8 cellular contexts compared by ENCODE assay signal in genomic region chr1:26034504-26035202, GRCh38. TPM values are rescaled to one million over a fixed set of nuclear protein-coding genes. Genes with fewer than 3 reads are reported as not detected.
A peak's percentile ranks its signal among the peaks of the same experiment; 100 is the strongest.
DNase-seq lines count a peak whose midpoint lies in the region; ATAC-seq and TF ChIP-seq lines count a peak whose summit lies in the region.

No MANE protein-coding gene starts in this region.

- H3K9me3 Mint-ChIP-seq in activated T-cell treated with anti-CD3 and anti-CD28 coated beads, Interleukin-2, amount 50 U/mL, for 4 hours: no peaks in the 10 kb centered on the region
- no peaks in the 10 kb centered on the region for H3K9me3 Mint-ChIP-seq in activated naive CD8-positive, alpha-beta T cell treated with anti-CD3 and anti-CD28 coated beads for 36 hours
- no peaks in the 10 kb centered on the region for H3K9me3 Mint-ChIP-seq in type B pancreatic cell

- DNase-seq in activated T-cell treated with anti-CD3 and anti-CD28 coated beads, Interleukin-2, amount 50 U/mL, for 4 hours: no peak
- no peak for DNase-seq in activated T-cell treated with anti-CD3 and anti-CD28 coated beads, Interleukin-2, amount 50 U/mL, for 1 hour
- DNase-seq in activated naive CD8-positive, alpha-beta T cell treated with anti-CD3 and anti-CD28 coated beads for 36 hours: no peak
- DNase-seq in left lung (no peak), type B pancreatic cell (ENCODE audit: extremely low spot score, unreplicated experiment) (no peak), HPDE6-E6E7 (ENCODE audit: extremely low spot score) (no peak), AML-193 (lab: John Stamatoyannopoulos, UW) (no peak)
- DNase-seq in stimulated activated CD4-positive, alpha-beta T cell treated with anti-CD3 and anti-CD28 coated beads, Interleukin-15, amount 100 ng/mL, for 24 hours: no peak

- H3K27me3 Mint-ChIP-seq in activated T-cell treated with anti-CD3 and anti-CD28 coated beads, Interleukin-2, amount 50 U/mL, for 4 hours (ENCODE audit: low read depth): peaks cover 9% of the 10 kb centered on the region
- no peaks in the 10 kb centered on the region for H3K27me3 Mint-ChIP-seq in activated naive CD8-positive, alpha-beta T cell treated with anti-CD3 and anti-CD28 coated beads for 36 hours
- H3K27me3 Mint-ChIP-seq in type B pancreatic cell: peaks cover 9% of the 10 kb centered on the region

- H3K4me3 ChIP-seq in left lung: peak overlapping the region; percentile 75 to 90

- H3K27ac ChIP-seq in left lung: no peak overlapping the region

- H3K4me1 ChIP-seq in left lung: peaks cover 0 to 14% of the 10 kb centered on the region in 2 donors

- TF ChIP-seq CTCF in left lung (IDR thresholded peaks at IDR 0.05) (no peak), type B pancreatic cell (conservative IDR thresholded peaks at IDR 0.05) (no peak)

- intact Hi-C loops in left lung (cut with DNase I): loop anchor here in 1 of 2 donors (10.0 kb wide), 1 partner anchor 130 kb away; the partner anchor contains the start of genes C1orf232 and ZNF593

- H3K36me3 Mint-ChIP-seq in activated T-cell treated with anti-CD3 and anti-CD28 coated beads, Interleukin-2, amount 50 U/mL, for 4 hours (ENCODE audit: insufficient read depth): no peaks in the 10 kb centered on the region
- no peaks in the 10 kb centered on the region for H3K36me3 Mint-ChIP-seq in activated naive CD8-positive, alpha-beta T cell treated with anti-CD3 and anti-CD28 coated beads for 36 hours
- H3K36me3 Mint-ChIP-seq in type B pancreatic cell: no peaks in the 10 kb centered on the region

- peaks cover 15% of the 10 kb centered on the region for H3K4me1 Mint-ChIP-seq in activated T-cell treated with anti-CD3 and anti-CD28 coated beads, Interleukin-2, amount 50 U/mL, for 4 hours (ENCODE audit: low read depth)
- H3K4me1 Mint-ChIP-seq in activated naive CD8-positive, alpha-beta T cell treated with anti-CD3 and anti-CD28 coated beads for 36 hours: peaks cover 12% of the 10 kb centered on the region
- peaks cover 3% of the 10 kb centered on the region for H3K4me1 Mint-ChIP-seq in type B pancreatic cell (ENCODE audit: unreplicated experiment)

- no peak overlapping the region for H3K27ac Mint-ChIP-seq in activated naive CD8-positive, alpha-beta T cell treated with anti-CD3 and anti-CD28 coated beads for 36 hours
- H3K27ac Mint-ChIP-seq in type B pancreatic cell: peak overlapping the region; percentile 71

- ATAC-seq in activated T-cell treated with anti-CD3 and anti-CD28 coated beads, Interleukin-2, amount 50 U/mL, for 4 hours: no peak
- ATAC-seq in left lung: no peak

- H3K4me3 Mint-ChIP-seq in activated T-cell treated with anti-CD3 and anti-CD28 coated beads, Interleukin-2, amount 50 U/mL, for 4 hours: peak overlapping the region; percentile 93
- H3K4me3 Mint-ChIP-seq in activated naive CD8-positive, alpha-beta T cell treated with anti-CD3 and anti-CD28 coated beads for 36 hours: peak overlapping the region; percentile 82
- peak overlapping the region; percentile 95 for H3K4me3 Mint-ChIP-seq in type B pancreatic cell

- no peaks in the 10 kb centered on the region for H3K36me3 ChIP-seq in left lung

- peaks cover 0 to 37% of the 10 kb centered on the region in 2 donors for H3K27me3 ChIP-seq in left lung

- no peaks in the 10 kb centered on the region for H3K9me3 ChIP-seq in left lung

RNA-seq across cellular contexts. Expression of gene SLC30A2, which starts 11.3 kb away (rescaled TPM):
- total RNA-seq in activated T-cell treated with anti-CD3 and anti-CD28 coated beads, Interleukin-2, amount 50 U/mL, for 4 hours: not detected
- not detected for total RNA-seq in activated naive CD8-positive, alpha-beta T cell treated with anti-CD3 and anti-CD28 coated beads for 36 hours
- total RNA-seq in left lung (under 1 TPM in 1 of 2 donors, not detected in 1; 0.15 TPM), type B pancreatic cell (ENCODE audit: low replicate concordance) (4.4 and 24.4 TPM in 2 replicates)

RNA-seq across cellular contexts. Expression of gene EXTL1, which starts 13.1 kb away (rescaled TPM):
- not detected for total RNA-seq in activated T-cell treated with anti-CD3 and anti-CD28 coated beads, Interleukin-2, amount 50 U/mL, for 4 hours
- total RNA-seq in activated naive CD8-positive, alpha-beta T cell treated with anti-CD3 and anti-CD28 coated beads for 36 hours: not detected
- total RNA-seq in left lung: 1 to 10 TPM in 1 of 2 donors, under 1 TPM in 1; 0.13 to 1.0 TPM
- 0.31 and 4.2 TPM in 2 replicates for total RNA-seq in type B pancreatic cell (ENCODE audit: low replicate concordance)

RNA-seq across cellular contexts. Expression of gene TRIM63, which starts 32.8 kb away (rescaled TPM):
- not detected for total RNA-seq in activated T-cell treated with anti-CD3 and anti-CD28 coated beads, Interleukin-2, amount 50 U/mL, for 4 hours
- total RNA-seq in activated naive CD8-positive, alpha-beta T cell treated with anti-CD3 and anti-CD28 coated beads for 36 hours: not detected
- total RNA-seq in left lung (under 1 TPM; 0.15 to 0.26 TPM), type B pancreatic cell (ENCODE audit: low replicate concordance) (1.7 and 4.1 TPM in 2 replicates)

RNA-seq across cellular contexts. Expression of gene PAFAH2, which starts 36.8 kb away (rescaled TPM):
- 10 to 100 TPM in 1 of 3 donors, 1 to 10 TPM in 2; 7.1 to 10.4 (median 8.3) TPM for total RNA-seq in activated T-cell treated with anti-CD3 and anti-CD28 coated beads, Interleukin-2, amount 50 U/mL, for 4 hours
- 1 to 10 TPM; 8.6 to 8.8 TPM for total RNA-seq in activated naive CD8-positive, alpha-beta T cell treated with anti-CD3 and anti-CD28 coated beads for 36 hours
- total RNA-seq in left lung (10 to 100 TPM; 13.6 to 25.2 TPM), type B pancreatic cell (ENCODE audit: low replicate concordance) (16.7 and 21.1 TPM in 2 replicates)
